9 cellular contexts compared by ENCODE assay signal in genomic region chr1:26225033-26225831, GRCh38. TPM values are rescaled to one million over a fixed set of nuclear protein-coding genes. Genes with fewer than 3 reads are reported as not detected.
A peak's percentile ranks its signal among the peaks of the same experiment; 100 is the strongest.
DNase-seq lines count a peak whose midpoint lies in the region; ATAC-seq and TF ChIP-seq lines count a peak whose summit lies in the region.
"Had no signal": no experiment of that assay in that cellular context is flagged by ENCODE, and none has a peak within 500 bp of the region (broad histone marks: within the 10 kb centered on the region; RNA-seq: fewer than 3 reads in every experiment).

No MANE protein-coding gene starts in this region.

- H3K4me3 ChIP-seq in HFF-Myc (replicated peaks; ENCODE audit: low read depth, low read length) (peak overlapping the region; percentile 30), esophagus muscularis mucosa (peak overlapping the region; percentile 41 to 56 (median 48))

- ATAC-seq in activated T-cell treated with anti-CD3 and anti-CD28 coated beads, Interleukin-2, amount 50 U/mL, for 4 hours = peak; percentile 87 to 88

- TF ChIP-seq EP300 in esophagus muscularis mucosa (IDR thresholded peaks at IDR 0.05) = no peak

- peaks cover 0 to 57% (median 9%) of the 10 kb centered on the region in 4 donors for H3K27me3 ChIP-seq in esophagus muscularis mucosa

- intact Hi-C loops in esophagus muscularis mucosa (cut with DNase I) = no loop called here

- H3K36me3 Mint-ChIP-seq in activated T-cell treated with anti-CD3 and anti-CD28 coated beads, Interleukin-2, amount 50 U/mL, for 4 hours (ENCODE audit: insufficient read depth) = no peaks in the 10 kb centered on the region

- H3K4me3 Mint-ChIP-seq in activated T-cell treated with anti-CD3 and anti-CD28 coated beads, Interleukin-2, amount 50 U/mL, for 4 hours = peak overlapping the region; percentile 49

- TF ChIP-seq CTCF in HFF-Myc (IDR thresholded peaks at IDR 0.05; ENCODE audit: low read depth, low read length, missing control alignments) (no peak), esophagus muscularis mucosa (IDR thresholded peaks at IDR 0.05) (no peak)

- H3K27ac ChIP-seq in esophagus muscularis mucosa (replicated peaks in 1 of 4) = no peak overlapping the region

- H3K27me3 Mint-ChIP-seq in activated T-cell treated with anti-CD3 and anti-CD28 coated beads, Interleukin-2, amount 50 U/mL, for 4 hours (ENCODE audit: low read depth) = peaks cover 19% of the 10 kb centered on the region

- DNase-seq in HFF-Myc (ENCODE audit: extremely low read depth, low read depth) = no peak
- peak; percentile 19 for DNase-seq in activated T-cell treated with anti-CD3 and anti-CD28 coated beads, Interleukin-2, amount 50 U/mL, for 4 hours
- no peak for DNase-seq in esophagus muscularis mucosa (ENCODE audit: extremely low spot score)
- peak; percentile 83 for DNase-seq in mucosa of gallbladder (ENCODE audit: low spot score)
- DNase-seq in stimulated activated naive CD4-positive, alpha-beta T cell treated with Interleukin-2 at 50 U/mL for 16 hours (lab: John Stamatoyannopoulos, UW) = peak; percentile 27
- DNase-seq in NCI-H2029 (lab: John Stamatoyannopoulos, UW) = no peak
- DNase-seq in SW 1271 (lab: John Stamatoyannopoulos, UW) = no peak
- DNase-seq in DMS79 treated with DMSO at 0.1 percent for 48 hours (lab: John Stamatoyannopoulos, UW) = no peak

- H3K9me3 ChIP-seq in esophagus muscularis mucosa = no peaks in the 10 kb centered on the region

- no peak for TF ChIP-seq POLR2A in esophagus muscularis mucosa (IDR thresholded peaks at IDR 0.05; ENCODE audit: low read depth)

- H3K9me3 Mint-ChIP-seq in activated T-cell treated with anti-CD3 and anti-CD28 coated beads, Interleukin-2, amount 50 U/mL, for 4 hours = no peaks in the 10 kb centered on the region

- peaks cover 11 to 15% (median 12%) of the 10 kb centered on the region in 4 donors for H3K4me1 ChIP-seq in esophagus muscularis mucosa

- peaks cover 6% of the 10 kb centered on the region for H3K4me1 Mint-ChIP-seq in activated T-cell treated with anti-CD3 and anti-CD28 coated beads, Interleukin-2, amount 50 U/mL, for 4 hours (ENCODE audit: low read depth)

- H3K36me3 ChIP-seq in esophagus muscularis mucosa = no peaks in the 10 kb centered on the region

- WGBS in esophagus muscularis mucosa = 8% methylated on average over 35 of the region's 50 CpGs

RNA-seq across cellular contexts. Expression of gene CEP85, which starts 8.8 kb away (rescaled TPM):
- total RNA-seq in activated T-cell treated with anti-CD3 and anti-CD28 coated beads, Interleukin-2, amount 50 U/mL, for 4 hours = 10 to 100 TPM; 25.5 to 28.7 (median 25.7) TPM
- 1 to 10 TPM; 3.0 to 6.3 (median 4.8) TPM for total RNA-seq in esophagus muscularis mucosa
- 10.0 TPM for total RNA-seq in mucosa of gallbladder

RNA-seq across cellular contexts. Expression of gene CATSPER4, which starts 34.8 kb away (rescaled TPM):
- not detected for total RNA-seq in activated T-cell treated with anti-CD3 and anti-CD28 coated beads, Interleukin-2, amount 50 U/mL, for 4 hours
- total RNA-seq in esophagus muscularis mucosa (not detected), mucosa of gallbladder (not detected)
- total RNA-seq: M059J had no signal

RNA-seq across cellular contexts. Expression of gene CNKSR1, which starts 47.9 kb away (rescaled TPM):
- total RNA-seq in activated T-cell treated with anti-CD3 and anti-CD28 coated beads, Interleukin-2, amount 50 U/mL, for 4 hours = 1 to 10 TPM; 4.3 to 6.1 (median 5.1) TPM
- total RNA-seq in esophagus muscularis mucosa (1 to 10 TPM; 1.4 to 2.6 (median 1.9) TPM), mucosa of gallbladder (36.0 TPM)

RNA-seq across cellular contexts. Expression of gene ZNF593OS, which starts 53.6 kb away (rescaled TPM):
- total RNA-seq in activated T-cell treated with anti-CD3 and anti-CD28 coated beads, Interleukin-2, amount 50 U/mL, for 4 hours = not detected
- not detected for total RNA-seq in esophagus muscularis mucosa
- 0.29 TPM for total RNA-seq in mucosa of gallbladder
- total RNA-seq: M059J had no signal

RNA-seq across cellular contexts. Expression of gene SH3BGRL3, which starts 54.7 kb away (rescaled TPM):
- 100 to 1,000 TPM; 324 to 352 (median 326) TPM for total RNA-seq in activated T-cell treated with anti-CD3 and anti-CD28 coated beads, Interleukin-2, amount 50 U/mL, for 4 hours
- 10 to 100 TPM; 52.7 to 81.7 (median 59.8) TPM for total RNA-seq in esophagus muscularis mucosa
- 133 TPM for total RNA-seq in mucosa of gallbladder

Comparison
In these comparisons a context has a peak if more than half of its experiments do, and no peak if none do; other contexts are left out.
1. DNase-seq: peak in activated T-cell treated with anti-CD3 and anti-CD28 coated beads, Interleukin-2, amount 50 U/mL, for 4 hours (single experiment), mucosa of gallbladder (single experiment) and stimulated activated naive CD4-positive, alpha-beta T cell treated with Interleukin-2 at 50 U/mL for 16 hours (single experiment); none in HFF-Myc (single experiment), esophagus muscularis mucosa (single experiment), NCI-H2029 (single experiment), SW 1271 (0 of 2) and DMS79 treated with DMSO at 0.1 percent for 48 hours (single experiment).